1 cellular context compared by ENCODE assay signal in the genomic region with DNA sequence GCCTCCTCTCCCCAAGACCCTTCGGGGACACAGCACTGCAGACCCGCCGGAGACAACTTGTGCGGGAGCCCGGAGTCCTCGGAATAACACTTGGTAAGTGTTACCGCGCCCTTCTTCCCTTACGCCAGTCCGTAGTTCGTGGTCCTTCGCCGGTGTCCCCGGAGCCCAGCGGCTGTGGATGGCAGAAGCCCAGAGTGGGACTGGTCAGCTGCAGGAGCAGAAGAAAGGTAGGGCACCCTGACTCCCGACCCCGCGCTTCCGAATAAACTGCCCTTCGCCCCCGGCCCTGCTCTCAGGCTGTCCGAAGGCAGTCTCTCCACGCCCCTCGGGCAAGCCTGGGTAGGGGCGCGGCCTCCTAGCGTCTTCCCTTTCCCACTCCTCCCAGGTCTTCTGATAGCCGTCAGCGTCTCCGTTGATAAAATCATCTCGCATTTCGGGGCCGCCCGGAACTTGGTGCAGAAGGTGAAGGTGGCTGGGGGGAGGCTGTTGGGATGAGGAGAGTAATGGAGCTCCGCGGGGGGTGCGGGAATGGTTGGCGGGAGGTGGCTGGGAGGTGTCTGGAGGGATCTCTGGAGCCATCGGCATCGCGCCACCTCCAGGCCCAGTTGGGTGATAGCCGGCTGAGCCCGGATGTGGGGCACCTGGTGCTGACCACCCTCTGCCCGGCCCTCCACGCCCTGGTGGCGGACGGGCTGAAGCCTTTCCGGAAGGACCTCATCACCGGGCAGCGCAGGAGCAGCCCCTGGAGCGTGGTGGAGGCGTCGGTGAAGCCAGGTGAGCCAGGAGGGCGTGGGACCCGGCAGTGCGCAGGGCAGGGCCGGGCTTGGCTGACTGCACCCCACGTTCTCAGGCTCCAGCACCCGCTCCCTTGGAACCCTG.
TF ChIP-seq lines count a peak whose summit lies in the region.

No MANE protein-coding gene starts in this region.

TF ChIP-seq in endothelial cell of umbilical vein, 7 proteins besides CTCF, POLR2A, EP300 and RAD21:
- no peak for TF ChIP-seq MYC (IDR thresholded peaks at IDR 0.05; ENCODE audit: low read depth, low read length)
- TF ChIP-seq POLR2AphosphoS5 (IDR thresholded peaks at IDR 0.05; ENCODE audit: insufficient read depth, low read depth, low read length) = peak; percentile 20
TF ChIP-seq in endothelial cell of umbilical vein: peak in this region for 1.
